In genomic region chr6:155042983-155043382, GRCh38 we compare ENCODE assay signal across 29 cellular contexts.
"Had no signal": no experiment of that assay in that cellular context is flagged by ENCODE, and none has a peak within 500 bp of the region (broad histone marks: within the 10 kb centered on the region; RNA-seq: fewer than 3 reads in every experiment).

No MANE protein-coding gene starts in this region.

- ATAC-seq: left colon; left lung; lower lobe of right lung; naive thymus-derived CD8-positive, alpha-beta T cell; pancreas; right cardiac atrium; stimulated activated effector memory CD8-positive, alpha-beta T cell treated with anti-CD3 and anti-CD28 coated beads, Interleukin-12 subunit alpha, Interleukin-12 subunit beta, amount 100 ng/mL, for 72 hours; stimulated activated naive CD8-positive, alpha-beta T cell treated with anti-CD3 and anti-CD28 coated beads, Interleukin-15, amount 100 ng/mL, for 72 hours had no signal

- H3K4me3 ChIP-seq: left lung, lower lobe of right lung, pancreas, prostate gland, sigmoid colon, spleen, tibial nerve, uterus had no signal

- H3K36me3 Mint-ChIP-seq: immature natural killer cell; naive thymus-derived CD8-positive, alpha-beta T cell; type B pancreatic cell had no signal

- FAIRE-seq: islet of Langerhans, kidney, pancreas, small intestine had no signal

- H3K9me3 ChIP-seq: left lung, lower lobe of right lung, pancreas, prostate gland, sigmoid colon, spleen, tibial nerve, uterus had no signal

- H3K4me3 Mint-ChIP-seq: immature natural killer cell; naive thymus-derived CD8-positive, alpha-beta T cell; nephron; neural crest cell; stimulated activated effector memory CD8-positive, alpha-beta T cell treated with anti-CD3 and anti-CD28 coated beads, Interleukin-12 subunit alpha, Interleukin-12 subunit beta, amount 100 ng/mL, for 72 hours; stimulated activated naive CD8-positive, alpha-beta T cell treated with anti-CD3 and anti-CD28 coated beads, Interleukin-15, amount 100 ng/mL, for 72 hours; type B pancreatic cell had no signal

- H3K27ac ChIP-seq: left lung, lower lobe of right lung, pancreas, prostate gland, sigmoid colon, spleen, tibial nerve, uterus had no signal

- H3K4me1 Mint-ChIP-seq: immature natural killer cell; naive thymus-derived CD8-positive, alpha-beta T cell had no signal

- H3K4me1 ChIP-seq: lower lobe of right lung, pancreas, spleen, uterus had no signal

- H3K27me3 Mint-ChIP-seq: type B pancreatic cell had no signal

- H3K27ac Mint-ChIP-seq: immature natural killer cell; naive thymus-derived CD8-positive, alpha-beta T cell; stimulated activated effector memory CD8-positive, alpha-beta T cell treated with anti-CD3 and anti-CD28 coated beads, Interleukin-12 subunit alpha, Interleukin-12 subunit beta, amount 100 ng/mL, for 72 hours; stimulated activated naive CD8-positive, alpha-beta T cell treated with anti-CD3 and anti-CD28 coated beads, Interleukin-15, amount 100 ng/mL, for 72 hours; type B pancreatic cell had no signal

- H3K9me3 Mint-ChIP-seq: immature natural killer cell; naive thymus-derived CD8-positive, alpha-beta T cell; nephron; neural crest cell; stimulated activated effector memory CD8-positive, alpha-beta T cell treated with anti-CD3 and anti-CD28 coated beads, Interleukin-12 subunit alpha, Interleukin-12 subunit beta, amount 100 ng/mL, for 72 hours; stimulated activated naive CD8-positive, alpha-beta T cell treated with anti-CD3 and anti-CD28 coated beads, Interleukin-15, amount 100 ng/mL, for 72 hours; type B pancreatic cell had no signal

- DNase-seq: hypothalamus; immature natural killer cell; kidney; left colon; lower lobe of right lung; mammary epithelial cell; mesenchymal stem cell; naive thymus-derived CD8-positive, alpha-beta T cell; nucleus accumbens; pancreas; posterior cingulate gyrus; retina; right cardiac atrium; sigmoid colon; small intestine; spleen; stimulated activated CD4-positive, alpha-beta T cell treated with anti-CD3 and anti-CD28 coated beads, Interleukin-4, amount 100 ng/mL, for 24 hours; stimulated activated naive CD4-positive, alpha-beta T cell; stimulated activated naive CD8-positive, alpha-beta T cell treated with anti-CD3 and anti-CD28 coated beads, Interleukin-15, amount 100 ng/mL, for 72 hours; substantia nigra; uterus had no signal
